Comparison of ENCODE assay signal across 13 cellular contexts in the genomic region with DNA sequence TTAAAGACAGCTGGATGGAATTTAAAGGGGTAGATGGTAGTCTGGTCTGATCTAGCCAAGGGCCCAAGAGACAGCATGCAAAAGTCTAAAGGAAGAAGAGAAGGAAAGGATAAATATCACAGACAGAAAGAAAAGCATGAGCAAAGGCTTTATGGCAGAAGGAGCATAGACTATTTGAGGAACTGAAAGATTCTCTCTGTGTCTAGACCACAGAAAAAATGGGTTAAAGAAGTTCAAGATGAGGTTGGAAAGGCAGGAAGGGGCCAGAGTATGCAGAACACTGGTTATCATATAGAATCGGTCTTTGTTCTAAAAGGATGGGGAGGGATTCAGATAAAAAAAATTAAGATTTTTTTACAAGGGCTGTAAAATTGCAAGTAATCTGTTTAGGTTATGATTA.
DNase-seq lines count a peak whose midpoint lies in the region; ATAC-seq and TF ChIP-seq lines count a peak whose summit lies in the region.
"Had no signal": no experiment of that assay in that cellular context is flagged by ENCODE, and none has a peak within 500 bp of the region (broad histone marks: within the 10 kb centered on the region; RNA-seq: fewer than 3 reads in every experiment).

No MANE protein-coding gene starts in this region.

- ATAC-seq in GM18909 (IDR thresholded peaks at IDR 0.05; ENCODE audit: poor library complexity, unreplicated experiment) (peak; percentile 43), HG02571 (IDR thresholded peaks at IDR 0.05; ENCODE audit: unreplicated experiment) (peak; percentile 33), HG03457 (IDR thresholded peaks at IDR 0.05; ENCODE audit: unreplicated experiment) (peak; percentile 28)
- ATAC-seq: T-helper 17 cell had no signal

- no peak for TF ChIP-seq CTCF in ascending aorta (IDR thresholded peaks at IDR 0.05)

- peaks cover 0 to 3% of the 10 kb centered on the region in 2 donors for H3K4me1 ChIP-seq in ascending aorta

- H3K4me3 ChIP-seq in ascending aorta = no peak overlapping the region
- H3K4me3 ChIP-seq: tibial nerve had no signal

- H3K27me3 ChIP-seq in ascending aorta = no peaks in the 10 kb centered on the region

- intact Hi-C loops in ascending aorta (cut with DNase I) = no loop called here

- peak; percentile 29 for DNase-seq in foreskin melanocyte
- no peak for DNase-seq in ascending aorta (ENCODE audit: low spot score in 2 of 2)
- no peak for DNase-seq in SHP77 treated with DMSO at 0.1 percent for 48 hours (lab: John Stamatoyannopoulos, UW)
- no peak for DNase-seq in hypothalamus (lab: John Stamatoyannopoulos, UW)
- no peak for DNase-seq in activated T-cell treated with anti-CD3 and anti-CD28 coated beads, Interleukin-2, amount 50 U/mL, for 48 hours
- DNase-seq: hippocampal formation, NCI-H2081, nephron progenitor cell, T-helper 17 cell had no signal

- no peaks in the 10 kb centered on the region for H3K36me3 ChIP-seq in ascending aorta
- H3K36me3 ChIP-seq: tibial nerve had no signal

- H3K27ac ChIP-seq in ascending aorta = no peak overlapping the region

- no peaks in the 10 kb centered on the region for H3K9me3 ChIP-seq in ascending aorta
- H3K9me3 ChIP-seq: tibial nerve had no signal
